In genomic region chr17:41930833-41931156, GRCh38 we compare ENCODE assay signal across 2 cellular contexts.
TF ChIP-seq lines count a peak whose summit lies in the region.
"Not testable (repeated sequence)": the region's sequence is repeated elsewhere in the genome, so short reads cannot be mapped to it uniquely, and the experiment has no call there.

No MANE protein-coding gene starts in this region.

TF ChIP-seq in A549, 52 proteins besides CTCF, POLR2A, EP300 and RAD21:
- peak; percentile 80; the same call in 1 of the 2 replicates for TF ChIP-seq HOXB5 (CRISPR knock-in tag; IDR thresholded peaks at IDR 0.05)

TF ChIP-seq in K562, 482 proteins besides CTCF, POLR2A, EP300 and RAD21:
- TF ChIP-seq ZNF384 (IDR thresholded peaks at IDR 0.05; ENCODE audit: low read depth, low read length): peak; percentile 79; the same call in 1 of the 2 replicates
- TF ChIP-seq PBX2 (CRISPR knock-in tag; IDR thresholded peaks at IDR 0.05; ENCODE audit: low read depth): not testable (repeated sequence)
- TF ChIP-seq PBX2 (tag; conservative IDR thresholded peaks at IDR 0.05; ENCODE audit: low read depth): peak; percentile 83; the same call in 1 of the 2 replicates
- TF ChIP-seq VEZF1 (CRISPR knock-in tag; IDR thresholded peaks at IDR 0.05): 0 out of 2 replicates have a peak, but pooled peaks have one; percentile 14
- TF ChIP-seq BCOR (IDR thresholded peaks at IDR 0.05): 0 out of 2 replicates have a peak, but pooled peaks have one; percentile 31
TF ChIP-seq in K562: peak in this region for 4; not testable (repeated sequence) for 478.
